ENCODE assay signal across 21 cellular contexts in genomic region chr10:128664729-128665128, GRCh38.
"Had no signal": no experiment of that assay in that cellular context is flagged by ENCODE, and none has a peak within 500 bp of the region (broad histone marks: within the 10 kb centered on the region; RNA-seq: fewer than 3 reads in every experiment).

No MANE protein-coding gene starts in this region.

- H3K4me3 Mint-ChIP-seq: activated T-helper 17 cell treated with anti-CD3 and anti-CD28 coated beads, Interleukin-2, amount 50 U/mL, for 72 hours; nephron progenitor cell; stimulated activated naive CD8-positive, alpha-beta T cell treated with anti-CD3 and anti-CD28 coated beads, Interleukin-15, amount 100 ng/mL, for 72 hours had no signal

- H3K27ac ChIP-seq: ascending aorta, pancreas, psoas muscle, right atrium auricular region, suprapubic skin, tibial nerve had no signal

- H3K27ac Mint-ChIP-seq: activated naive CD4-positive, alpha-beta T cell treated with anti-CD3 and anti-CD28 coated beads, Interleukin-2, amount 50 U/mL, for 72 hours; activated T-helper 17 cell treated with anti-CD3 and anti-CD28 coated beads, Interleukin-2, amount 50 U/mL, for 72 hours; nephron progenitor cell; stimulated activated naive CD8-positive, alpha-beta T cell treated with anti-CD3 and anti-CD28 coated beads, Interleukin-15, amount 100 ng/mL, for 72 hours had no signal

- H3K27me3 ChIP-seq: ascending aorta, right atrium auricular region, suprapubic skin, tibial nerve had no signal

- H3K4me3 ChIP-seq: ascending aorta, pancreas, psoas muscle, right atrium auricular region, suprapubic skin, tibial nerve had no signal

- ATAC-seq: activated naive CD4-positive, alpha-beta T cell treated with anti-CD3 and anti-CD28 coated beads, Interleukin-2, amount 50 U/mL, for 72 hours; activated T-helper 17 cell treated with anti-CD3 and anti-CD28 coated beads, Interleukin-2, amount 50 U/mL, for 72 hours; left colon; pancreas; psoas muscle; stimulated activated naive CD8-positive, alpha-beta T cell treated with anti-CD3 and anti-CD28 coated beads, Interleukin-15, amount 100 ng/mL, for 72 hours had no signal

- H3K4me1 ChIP-seq: ascending aorta, pancreas, psoas muscle, right atrium auricular region, suprapubic skin, tibial nerve had no signal

- DNase-seq: activated CD4-positive, alpha-beta T cell treated with anti-CD3 and anti-CD28 coated beads for 1 hour; activated CD4-positive, alpha-beta T cell treated with anti-CD3 and anti-CD28 coated beads, Interleukin-2, amount 50 U/mL, for 1 hour; activated T-cell treated with anti-CD3 and anti-CD28 coated beads, Interleukin-2, amount 50 U/mL, for 1 hour; central memory CD4-positive, alpha-beta T cell; dermis blood vessel endothelial cell; effector CD8-positive, alpha-beta T cell; erythroblast; foreskin fibroblast; left colon; mesenchymal stem cell; nephron progenitor cell; pancreas; psoas muscle; stimulated activated CD4-positive, alpha-beta T cell treated with anti-CD3 and anti-CD28 coated beads, Interleukin-12 subunit alpha, Interleukin-12 subunit beta, amount 100 ng/mL, for 4 hours; stimulated activated naive CD8-positive, alpha-beta T cell treated with anti-CD3 and anti-CD28 coated beads, Interleukin-15, amount 100 ng/mL, for 72 hours had no signal

- H3K4me1 Mint-ChIP-seq: activated T-helper 17 cell treated with anti-CD3 and anti-CD28 coated beads, Interleukin-2, amount 50 U/mL, for 72 hours; nephron progenitor cell; stimulated activated naive CD8-positive, alpha-beta T cell treated with anti-CD3 and anti-CD28 coated beads, Interleukin-15, amount 100 ng/mL, for 72 hours had no signal

- H3K9me3 ChIP-seq: ascending aorta, pancreas, psoas muscle, suprapubic skin had no signal
